ENCODE assay signal across 8 cellular contexts in genomic region chr1:44674113-44675000, GRCh38. TPM values are rescaled to one million over a fixed set of nuclear protein-coding genes. Genes with fewer than 3 reads are reported as not detected.
DNase-seq lines count a peak whose midpoint lies in the region; ATAC-seq and TF ChIP-seq lines count a peak whose summit lies in the region.

Gene ARMH1 (plus strand): TSS chr1:44674714. CDS start chr1:44689698, 14,984 bp downstream.
Gene TMEM53 (minus strand): TSS chr1:44674481. CDS start chr1:44674391, 90 bp downstream.

- H3K9me3 ChIP-seq in breast epithelium (no peaks in the 10 kb centered on the region), iPS-18c (ENCODE audit: control insufficient read depth, insufficient read depth, low read length) (no peaks in the 10 kb centered on the region), skeletal muscle tissue (ENCODE audit: control insufficient read depth in 3 of 3, low read length in 3 of 3) (no peaks in the 10 kb centered on the region)

- H3K9ac ChIP-seq in skeletal muscle tissue (ENCODE audit: low read depth in 1 of 3, low read length in 3 of 3), result peak within 1 kb of the TSS; percentile 85 to 94 (median 93)

- H3K27me3 ChIP-seq in breast epithelium (no peaks in the 10 kb centered on the region), skeletal muscle tissue (ENCODE audit: control insufficient read depth in 3 of 3, insufficient read depth in 3 of 3, low read length in 3 of 3) (no peaks in the 10 kb centered on the region)

- ATAC-seq in GM18868 (IDR thresholded peaks at IDR 0.05; ENCODE audit: unreplicated experiment), result peak; percentile 87
- peak; percentile 78 for ATAC-seq in HG03103 (IDR thresholded peaks at IDR 0.05; ENCODE audit: low read depth, unreplicated experiment)

- DNase-seq in ACHN (peak; percentile 98), NCI-H2171 (lab: John Stamatoyannopoulos, UW) (peak; percentile 98), breast epithelium (ENCODE audit: low spot score in 2 of 2) (peak; percentile 99 to 100)

- peak; percentile 34 for TF ChIP-seq POLR2A in breast epithelium (IDR thresholded peaks at IDR 0.05)

- in situ Hi-C loops in ACHN (cut with HindIII; ENCODE audit: low pct_ligation_motif_present, low pct_unique_long_range_greater_than_20kb, low sequenced_read_pairs), result no loop called here

- TF ChIP-seq CTCF in VCaP (conservative IDR thresholded peaks at IDR 0.05) (no peak; the same call in 1 of the 2 replicates), breast epithelium (IDR thresholded peaks at IDR 0.05) (no peak)

- peak within 1 kb of the TSS; percentile 77 for H3K27ac ChIP-seq in VCaP
- H3K27ac ChIP-seq in breast epithelium, result peak within 1 kb of the TSS; percentile 98 to 99
- H3K27ac ChIP-seq in skeletal muscle tissue (ENCODE audit: low read depth, low read length), result peak within 1 kb of the TSS; percentile 97

- H3K4me3 ChIP-seq in breast epithelium (peak within 1 kb of the TSS; percentile 66 to 84 (median 66)), iPS-18c (ENCODE audit: insufficient read depth, low read depth, low read length) (peak within 1 kb of the TSS; percentile 90), skeletal muscle tissue (ENCODE audit: low read length in 3 of 3) (peak within 1 kb of the TSS; percentile 82 to 94 (median 93))

- intact Hi-C loops in breast epithelium (cut with DNase I; ENCODE audit: low total_unique reads), result loop anchor here (5.0 kb wide), 1 partner anchor 1762 kb away; no protein-coding TSS in a partner anchor

- H3K36me3 ChIP-seq in breast epithelium, result no peaks in the 10 kb centered on the region
- no peaks in the 10 kb centered on the region for H3K36me3 ChIP-seq in skeletal muscle tissue (ENCODE audit: control insufficient read depth in 3 of 3, insufficient read depth in 3 of 3, low read length in 3 of 3)

- H3K4me1 ChIP-seq in breast epithelium (peaks cover 6 to 23% of the 10 kb centered on the region in 2 donors), skeletal muscle tissue (ENCODE audit: control insufficient read depth in 3 of 3, insufficient read depth in 3 of 3, low read length in 3 of 3) (peaks cover 28 to 62% (median 36%) of the 10 kb centered on the region in 3 donors)

RNA-seq across cellular contexts. Expression of gene ARMH1, which starts in this region (rescaled TPM):
- total RNA-seq in breast epithelium (1 to 10 TPM; 1.8 to 3.8 (median 2.9) TPM), skeletal muscle tissue (0.52 TPM)

RNA-seq across cellular contexts. Expression of gene TMEM53, which starts in this region (rescaled TPM):
- total RNA-seq in breast epithelium (1 to 10 TPM; 8.3 to 9.4 (median 9.2) TPM), skeletal muscle tissue (3.1 TPM)

Comparison
In these comparisons a context has a peak if more than half of its experiments do, and no peak if none do; other contexts are left out.
1. Peak in every context shown above with its lines: DNase-seq, ATAC-seq, H3K4me3 ChIP-seq and H3K27ac ChIP-seq.